Comparison of ENCODE assay signal across 26 cellular contexts in the genomic region with DNA sequence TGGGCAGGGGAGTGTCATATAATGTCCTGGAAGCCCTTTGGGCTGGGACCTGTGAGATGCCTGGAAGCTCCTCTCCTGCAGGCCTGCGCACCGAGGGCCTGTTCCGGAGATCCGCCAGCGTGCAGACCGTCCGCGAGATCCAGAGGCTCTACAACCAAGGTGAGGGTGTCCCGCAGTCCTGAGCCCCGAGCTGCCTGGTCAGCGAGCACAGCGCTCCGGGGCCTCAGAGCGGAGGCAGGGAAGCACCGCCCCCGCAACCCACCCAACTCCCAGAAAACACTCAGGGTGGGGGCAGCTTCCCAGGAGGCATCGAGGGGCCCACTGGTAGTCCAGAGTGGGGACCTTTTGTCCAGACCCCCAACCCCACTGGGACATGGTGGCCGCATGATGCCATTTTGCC.
"Had no signal": no experiment of that assay in that cellular context is flagged by ENCODE, and none has a peak within 500 bp of the region (broad histone marks: within the 10 kb centered on the region; RNA-seq: fewer than 3 reads in every experiment).

No MANE protein-coding gene starts in this region.

- H3K27ac Mint-ChIP-seq: mesothelial cell of epicardium; naive B cell; nephron; stimulated activated naive B cell treated with anti-CD40 and anti-IgM and Interleukin-4, amounts not matched to agents 10 μg/mL and 1 μg/mL and 100 μg/mL, for 72 hours had no signal

- H3K36me3 ChIP-seq: left ventricle myocardium inferior, neutrophil, ovary, prostate gland, thyroid gland, transverse colon, upper lobe of left lung had no signal

- H3K36me3 Mint-ChIP-seq: stimulated activated naive B cell treated with anti-CD40 and anti-IgM and Interleukin-4, amounts not matched to agents 10 μg/mL and 1 μg/mL and 100 μg/mL, for 72 hours had no signal

- DNase-seq: hippocampal formation; left ventricle myocardium inferior; mesendoderm; naive B cell; occipital lobe; ovary; right cardiac atrium; stimulated activated CD4-positive, alpha-beta T cell treated with anti-CD3 and anti-CD28 coated beads, Interleukin-12 subunit alpha, Interleukin-12 subunit beta, amount 100 ng/mL, for 4 hours; stimulated activated CD4-positive, alpha-beta T cell treated with anti-CD3 and anti-CD28 coated beads, Interleukin-15, amount 100 ng/mL, for 24 hours; stimulated activated CD4-positive, alpha-beta T cell treated with anti-CD3 and anti-CD28 coated beads, Interleukin-2, amount 100 ng/mL, for 24 hours; stimulated activated CD4-positive, alpha-beta T cell treated with anti-CD3 and anti-CD28 coated beads, Interleukin-4, amount 100 ng/mL, for 1 hour; stimulated activated naive B cell treated with anti-CD40 and anti-IgM and Interleukin-4, amounts not matched to agents 10 μg/mL and 1 μg/mL and 100 μg/mL, for 72 hours; stimulated activated naive CD8-positive, alpha-beta T cell treated with anti-CD3 and anti-CD28 coated beads, Interleukin-15, Interleukin-2, amounts not matched to agents 100 U/mL and 50 U/mL, for 24 hours; stomach; testis; transverse colon had no signal

- H3K9me3 ChIP-seq: neutrophil, ovary, prostate gland, testis, thyroid gland, transverse colon had no signal

- H3K4me1 Mint-ChIP-seq: mesothelial cell of epicardium; naive B cell; nephron; neural crest cell; stimulated activated naive B cell treated with anti-CD40 and anti-IgM and Interleukin-4, amounts not matched to agents 10 μg/mL and 1 μg/mL and 100 μg/mL, for 72 hours had no signal

- ATAC-seq: right cardiac atrium; sciatic nerve; stimulated activated naive B cell treated with anti-CD40 and anti-IgM and Interleukin-4, amounts not matched to agents 10 μg/mL and 1 μg/mL and 100 μg/mL, for 72 hours; stimulated activated naive CD8-positive, alpha-beta T cell treated with anti-CD3 and anti-CD28 coated beads, Interleukin-15, Interleukin-2, amounts not matched to agents 100 U/mL and 50 U/mL, for 24 hours had no signal

- H3K27ac ChIP-seq: left ventricle myocardium inferior, neutrophil, ovary, prostate gland, skin epidermis, stomach, testis, thyroid gland, transverse colon, upper lobe of left lung had no signal

- H3K27me3 ChIP-seq: neutrophil, ovary, stomach, testis, thyroid gland, transverse colon, upper lobe of left lung had no signal

- H3K4me1 ChIP-seq: left ventricle myocardium inferior, prostate gland, stomach, testis, thyroid gland, transverse colon, upper lobe of left lung had no signal

- H3K4me3 ChIP-seq: left ventricle myocardium inferior, lung, ovary, prostate gland, skin epidermis, stomach, testis, thyroid gland, transverse colon, upper lobe of left lung had no signal

- H3K27me3 Mint-ChIP-seq: naive B cell had no signal

- H3K4me3 Mint-ChIP-seq: mesothelial cell of epicardium; naive B cell; nephron; neural crest cell; stimulated activated naive B cell treated with anti-CD40 and anti-IgM and Interleukin-4, amounts not matched to agents 10 μg/mL and 1 μg/mL and 100 μg/mL, for 72 hours had no signal
